In the genomic region with DNA sequence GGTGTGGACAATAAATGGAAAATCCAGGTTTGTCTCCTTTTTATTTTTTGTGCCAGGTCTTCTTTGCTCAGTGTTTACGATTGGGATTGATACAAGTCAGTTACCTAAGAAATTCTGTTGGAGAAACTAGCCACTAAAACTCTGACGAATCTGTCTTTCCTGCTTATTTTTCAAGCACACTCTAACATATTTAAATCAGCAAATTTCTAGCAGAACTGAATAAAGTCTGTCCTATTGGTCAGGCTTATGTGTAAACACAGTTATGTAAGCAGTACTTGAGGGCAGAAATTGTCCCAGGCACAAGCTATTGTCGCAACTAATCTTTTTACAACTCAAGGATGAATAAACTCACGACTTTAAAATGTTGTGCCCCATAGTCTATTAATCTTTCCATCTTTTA, we compare ENCODE assay signal across 1 cellular context.
TF ChIP-seq lines count a peak whose summit lies in the region.

No MANE protein-coding gene starts in this region.

TF ChIP-seq in IMR-90, 13 proteins besides CTCF, POLR2A, EP300 and RAD21 (continued from another document):
- no peak for TF ChIP-seq NFE2L2 (IDR thresholded peaks at IDR 0.05; ENCODE audit: low read depth, low read length)
